In the genomic region with DNA sequence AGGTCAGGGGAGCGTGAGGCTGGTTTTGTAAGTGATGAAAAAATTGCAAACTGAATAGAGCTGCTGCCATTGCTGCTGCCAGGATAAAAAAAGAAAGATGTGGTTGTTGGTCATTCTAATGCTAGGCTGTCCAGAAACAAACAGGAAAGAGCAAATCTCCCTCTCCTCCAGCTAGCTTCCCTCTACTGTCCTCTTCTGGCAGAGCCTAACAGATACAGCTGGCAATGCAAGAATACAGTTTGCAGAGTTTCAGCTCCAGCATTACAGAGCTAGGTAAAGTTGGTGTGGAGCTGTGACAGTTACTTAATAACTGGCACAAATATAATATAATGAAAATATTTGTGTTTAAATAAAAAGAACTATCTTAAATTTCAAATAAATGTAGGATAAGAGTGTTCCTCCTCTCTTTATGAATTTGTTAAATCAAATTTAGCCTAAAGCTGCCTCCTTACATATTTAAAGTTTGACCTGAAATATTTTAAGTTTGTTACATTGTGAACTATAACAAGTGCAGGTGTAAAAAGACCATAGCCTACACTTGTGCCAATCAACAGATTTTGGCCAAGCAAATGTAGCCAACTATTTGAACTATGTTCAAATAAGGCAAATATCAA, we compare ENCODE assay signal across 8 cellular contexts.
DNase-seq lines count a peak whose midpoint lies in the region; ATAC-seq and TF ChIP-seq lines count a peak whose summit lies in the region.

No MANE protein-coding gene starts in this region.

- DNase-seq in chondrocyte (ENCODE audit: low spot score) = no peak
- no peak for DNase-seq in progenitor cell of endocrine pancreas (ENCODE audit: low spot score, unreplicated experiment)
- no peak for DNase-seq in ureter (ENCODE audit: low spot score)
- DNase-seq in cortex of kidney (lab: John Stamatoyannopoulos, UW) = no peak
- DNase-seq in activated naive CD8-positive, alpha-beta T cell treated with anti-CD3 and anti-CD28 coated beads, Interleukin-2, amount 50 U/mL, for 24 hours = no peak
- no peak for DNase-seq in activated CD4-positive, alpha-beta T cell treated with anti-CD3 and anti-CD28 coated beads, Interleukin-2, amount 50 U/mL, for 1 hour

- H3K36me3 Mint-ChIP-seq in chondrocyte (ENCODE audit: low read depth) = no peaks in the 10 kb centered on the region
- H3K36me3 Mint-ChIP-seq in progenitor cell of endocrine pancreas (ENCODE audit: insufficient read depth) = no peaks in the 10 kb centered on the region
- no peaks in the 10 kb centered on the region for H3K36me3 Mint-ChIP-seq in activated naive CD8-positive, alpha-beta T cell treated with anti-CD3 and anti-CD28 coated beads, Interleukin-2, amount 50 U/mL, for 24 hours (ENCODE audit: low read depth)

- H3K27me3 Mint-ChIP-seq in chondrocyte (ENCODE audit: low read depth) = peaks cover 4% of the 10 kb centered on the region
- H3K27me3 Mint-ChIP-seq in progenitor cell of endocrine pancreas = peaks cover 6% of the 10 kb centered on the region
- H3K27me3 Mint-ChIP-seq in activated naive CD8-positive, alpha-beta T cell treated with anti-CD3 and anti-CD28 coated beads, Interleukin-2, amount 50 U/mL, for 24 hours = no peaks in the 10 kb centered on the region

- peak; percentile 80 for ATAC-seq in GM19351 (IDR thresholded peaks at IDR 0.05; ENCODE audit: unreplicated experiment)
- ATAC-seq in HG03520 (IDR thresholded peaks at IDR 0.05; ENCODE audit: unreplicated experiment) = peak; percentile 68
- no peak for ATAC-seq in activated naive CD8-positive, alpha-beta T cell treated with anti-CD3 and anti-CD28 coated beads, Interleukin-2, amount 50 U/mL, for 24 hours

- H3K4me3 Mint-ChIP-seq in chondrocyte (ENCODE audit: unreplicated experiment) = no peak overlapping the region
- H3K4me3 Mint-ChIP-seq in progenitor cell of endocrine pancreas (ENCODE audit: low read depth) = no peak overlapping the region
- H3K4me3 Mint-ChIP-seq in activated naive CD8-positive, alpha-beta T cell treated with anti-CD3 and anti-CD28 coated beads, Interleukin-2, amount 50 U/mL, for 24 hours = no peak overlapping the region

- no peaks in the 10 kb centered on the region for H3K4me1 Mint-ChIP-seq in chondrocyte (ENCODE audit: low read depth)
- H3K4me1 Mint-ChIP-seq in progenitor cell of endocrine pancreas (ENCODE audit: low read depth) = peaks cover 5% of the 10 kb centered on the region
- no peaks in the 10 kb centered on the region for H3K4me1 Mint-ChIP-seq in activated naive CD8-positive, alpha-beta T cell treated with anti-CD3 and anti-CD28 coated beads, Interleukin-2, amount 50 U/mL, for 24 hours

- H3K9me3 Mint-ChIP-seq in chondrocyte (ENCODE audit: low read depth) (peaks cover 2% of the 10 kb centered on the region), progenitor cell of endocrine pancreas (ENCODE audit: low read depth) (peaks cover under 1% of the 10 kb centered on the region)
- no peaks in the 10 kb centered on the region for H3K9me3 Mint-ChIP-seq in activated naive CD8-positive, alpha-beta T cell treated with anti-CD3 and anti-CD28 coated beads, Interleukin-2, amount 50 U/mL, for 24 hours

- TF ChIP-seq CTCF in chondrocyte (IDR thresholded peaks at IDR 0.05) (peak; percentile 55), progenitor cell of endocrine pancreas (IDR thresholded peaks at IDR 0.05; ENCODE audit: unreplicated experiment) (peak; percentile 66)

- no peak overlapping the region for H3K27ac Mint-ChIP-seq in chondrocyte (ENCODE audit: unreplicated experiment)
- no peak overlapping the region for H3K27ac Mint-ChIP-seq in progenitor cell of endocrine pancreas
- no peak overlapping the region for H3K27ac Mint-ChIP-seq in activated naive CD8-positive, alpha-beta T cell treated with anti-CD3 and anti-CD28 coated beads, Interleukin-2, amount 50 U/mL, for 24 hours
